Comparison of ENCODE assay signal across 8 cellular contexts in the genomic region with DNA sequence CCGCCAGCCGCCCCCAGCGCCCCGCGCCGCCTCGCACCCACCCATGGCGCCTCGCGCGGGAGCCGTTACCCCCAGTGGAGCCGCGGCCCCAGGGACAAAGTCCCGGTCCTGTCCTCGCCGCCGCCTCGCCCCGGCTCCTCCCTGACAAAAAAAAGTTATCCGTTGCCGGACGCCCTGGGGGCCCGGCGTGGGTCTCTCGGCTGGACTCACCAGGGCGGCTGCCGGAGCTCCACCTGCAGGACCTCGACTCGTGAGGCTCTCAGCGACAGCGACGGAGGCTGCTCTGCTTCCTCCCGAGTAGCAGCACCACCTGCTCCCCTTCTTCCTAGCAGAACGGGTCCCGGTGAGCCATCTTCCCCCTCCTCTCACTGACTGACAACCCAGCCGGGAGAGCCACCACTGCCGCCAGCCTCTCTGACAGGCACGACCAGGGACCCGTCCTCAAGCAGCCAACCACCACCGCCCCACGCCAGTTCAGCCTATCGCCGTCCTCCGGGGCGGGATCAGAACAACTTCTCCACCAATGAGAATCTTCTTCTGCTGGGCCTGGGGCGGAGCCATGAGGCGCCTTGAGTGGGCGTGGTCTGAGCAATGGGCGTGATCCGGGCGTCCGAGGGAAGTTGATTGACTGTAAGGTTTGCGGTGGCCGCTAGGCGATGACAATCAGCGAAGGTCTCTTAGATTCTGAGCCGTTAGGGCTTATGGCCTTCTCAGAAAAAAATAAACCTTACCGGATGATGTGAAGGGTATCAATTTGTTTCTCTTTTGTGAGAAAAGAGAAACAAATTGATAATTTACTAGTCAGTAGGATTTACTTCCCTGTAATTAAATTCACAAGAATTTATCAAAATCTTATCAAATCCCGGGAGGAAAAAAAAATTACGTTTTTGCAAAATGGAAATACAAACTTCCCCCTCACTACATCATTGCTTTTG. TPM values are rescaled to one million over a fixed set of nuclear protein-coding genes. Genes with fewer than 3 reads are reported as not detected.
DNase-seq lines count a peak whose midpoint lies in the region; ATAC-seq and TF ChIP-seq lines count a peak whose summit lies in the region.

A gene (minus strand): TSS at position 416 of the 935 bp plus-strand sequence. CDS start 23,019 bp downstream, outside the sequence.

- H3K27ac ChIP-seq in WERI-Rb-1 (peak within 1 kb of the TSS; percentile 52), mammary epithelial cell (ENCODE audit: insufficient read depth, low read depth, low read length) (peak within 1 kb of the TSS; percentile 86), smooth muscle cell (ENCODE audit: low read depth) (peak within 1 kb of the TSS; percentile 34)

- H3K4me2 ChIP-seq in mammary epithelial cell (ENCODE audit: insufficient read depth, low read depth, low read length) (peak within 1 kb of the TSS; percentile 74), smooth muscle cell (peak within 1 kb of the TSS; percentile 97)

- peak; percentile 98 for DNase-seq in AG08395 (ENCODE audit: low spot score)
- DNase-seq in NCI-H2196 treated with DMSO at 0.1 percent for 48 hours (lab: John Stamatoyannopoulos, UW; ENCODE audit: unreplicated experiment): peak; percentile 92
- DNase-seq in WERI-Rb-1: peak; percentile 99
- DNase-seq in mammary epithelial cell: peak; percentile 98
- DNase-seq in iPS-NIHi11 (ENCODE audit: low spot score): peak; percentile 96
- DNase-seq in smooth muscle cell (lab: John Stamatoyannopoulos, UW; ENCODE audit: unreplicated experiment): peak; percentile 94

- no peaks in the 10 kb centered on the region for H3F3A ChIP-seq in smooth muscle cell (ENCODE audit: low read depth)

- no TSS peak for BruUV-seq in mammary epithelial cell (replicated peaks; lab: Mats Ljungman, UMichigan)

- peak within 1 kb of the TSS; percentile 85 for H3K4me3 ChIP-seq in WERI-Rb-1 (ENCODE audit: low read depth, low read length)
- H3K4me3 ChIP-seq in mammary epithelial cell (replicated peaks in 1 of 3; ENCODE audit: insufficient read depth in 1 of 3, low read depth in 2 of 3, low read length in 3 of 3): peak within 1 kb of the TSS; percentile 72 to 99 (median 91)
- H3K4me3 ChIP-seq in smooth muscle cell: peak within 1 kb of the TSS; percentile 91

- peaks cover 25% of the 10 kb centered on the region for H3K4me1 ChIP-seq in mammary epithelial cell (ENCODE audit: insufficient read depth, low read length)
- H3K4me1 ChIP-seq in smooth muscle cell (ENCODE audit: low read depth): peaks cover 16% of the 10 kb centered on the region

- CTCF ChIA-PET in mammary epithelial cell (lab: Charles Lee; ENCODE audit: low non-redundant PET): no interaction called here

- no peaks in the 10 kb centered on the region for H3K27me3 ChIP-seq in WERI-Rb-1 (ENCODE audit: insufficient read depth, low read depth, severe bottlenecking)
- no peaks in the 10 kb centered on the region for H3K27me3 ChIP-seq in mammary epithelial cell (ENCODE audit: insufficient read depth, low read length)
- no peaks in the 10 kb centered on the region for H3K27me3 ChIP-seq in smooth muscle cell (ENCODE audit: low read depth)

- H2AFZ ChIP-seq in mammary epithelial cell (ENCODE audit: low read depth, low read length) (peak within 1 kb of the TSS; percentile 75), smooth muscle cell (ENCODE audit: low read depth) (peak within 1 kb of the TSS; percentile 91)

- peaks cover 48% of the 10 kb centered on the region for H3K79me2 ChIP-seq in mammary epithelial cell (ENCODE audit: insufficient read depth, low read length)
- H3K79me2 ChIP-seq in smooth muscle cell (ENCODE audit: low read depth): peaks cover 42% of the 10 kb centered on the region

- ATAC-seq in GM18873 (IDR thresholded peaks at IDR 0.05; ENCODE audit: low FRiP score, unreplicated experiment) (peak; percentile 97), HG03139 (IDR thresholded peaks at IDR 0.05; ENCODE audit: unreplicated experiment) (peak; percentile 94)

- TF ChIP-seq CTCF in WERI-Rb-1 (IDR thresholded peaks at IDR 0.05; ENCODE audit: low read depth, low read length) (peak; percentile 58), mammary epithelial cell (conservative IDR thresholded peaks at IDR 0.05 in 1 of 2, IDR thresholded peaks at IDR 0.05 in 1 of 2; ENCODE audit: extremely low read depth in 1 of 2, insufficient read depth in 1 of 2, low read depth in 1 of 2, low read length in 2 of 2) (peak; percentile 24 to 65), smooth muscle cell (IDR thresholded peaks at IDR 0.05; ENCODE audit: borderline replicate concordance, insufficient read depth, poor library complexity, severe bottlenecking) (peak; percentile 43)

- dilution Hi-C loops in mammary epithelial cell (cut with HindIII; ENCODE audit: low sequenced_read_pairs): no loop called here

- H4K20me1 ChIP-seq in mammary epithelial cell (ENCODE audit: insufficient read depth, low read length) (no peaks in the 10 kb centered on the region), smooth muscle cell (ENCODE audit: low read depth) (peaks cover 41% of the 10 kb centered on the region)

- H3K36me3 ChIP-seq in WERI-Rb-1: no peaks in the 10 kb centered on the region
- no peaks in the 10 kb centered on the region for H3K36me3 ChIP-seq in mammary epithelial cell (ENCODE audit: insufficient read depth, low read length)
- no peaks in the 10 kb centered on the region for H3K36me3 ChIP-seq in smooth muscle cell (ENCODE audit: low read depth)

- in situ Hi-C loops in mammary epithelial cell (cut with MboI; ENCODE audit: low sequenced_read_pairs in 2 of 2): no loop called here

- WGBS in mammary epithelial cell (ENCODE audit: low coverage, missing lambda C conversion rate): 8% methylated on average over 20 of the region's 61 CpGs
- WGBS in smooth muscle cell (ENCODE audit: low lambda C conversion rate): 4% methylated on average over 46 of the region's 61 CpGs

- intact Hi-C loops in mammary epithelial cell (cut with micrococcal nuclease): loop anchor here (1.0 to 2.0 kb wide), 5 partner anchors 34 to 232 kb away; a partner anchor contains a TSS

- no peaks in the 10 kb centered on the region for H3K9me3 ChIP-seq in WERI-Rb-1 (ENCODE audit: severe bottlenecking)
- H3K9me3 ChIP-seq in mammary epithelial cell (replicated peaks; ENCODE audit: insufficient read depth, low read length): no peaks in the 10 kb centered on the region
- no peaks in the 10 kb centered on the region for H3K9me3 ChIP-seq in smooth muscle cell (replicated peaks; ENCODE audit: low read depth)

- peak within 1 kb of the TSS; percentile 80 for H3K9ac ChIP-seq in mammary epithelial cell (ENCODE audit: insufficient read depth, low read length)
- H3K9ac ChIP-seq in smooth muscle cell (ENCODE audit: low read depth): peak within 1 kb of the TSS; percentile 53

RNA-seq across cellular contexts. Expression of the gene that starts here (rescaled TPM):
- total RNA-seq in mammary epithelial cell (10 to 100 TPM; 40.5 to 72.5 TPM), smooth muscle cell (66.1 and 113 TPM in 2 replicates)
- polyA plus RNA-seq in mammary epithelial cell (40.1 TPM), smooth muscle cell (16.5 and 16.7 TPM in 2 replicates)
- 56.3 TPM for polyA minus RNA-seq in mammary epithelial cell

Comparison
In these comparisons a context has a peak if more than half of its experiments do, and no peak if none do; other contexts are left out.
1. Peak in every context shown above with its lines: DNase-seq, ATAC-seq, H3K4me3 ChIP-seq and H3K27ac ChIP-seq.
2. H3K27ac ChIP-seq: peak in every context shown above with its lines; median percentile 86 in mammary epithelial cell; 52 in WERI-Rb-1; 34 in smooth muscle cell.